Comparison of ENCODE assay signal across 19 cellular contexts in the genomic region with DNA sequence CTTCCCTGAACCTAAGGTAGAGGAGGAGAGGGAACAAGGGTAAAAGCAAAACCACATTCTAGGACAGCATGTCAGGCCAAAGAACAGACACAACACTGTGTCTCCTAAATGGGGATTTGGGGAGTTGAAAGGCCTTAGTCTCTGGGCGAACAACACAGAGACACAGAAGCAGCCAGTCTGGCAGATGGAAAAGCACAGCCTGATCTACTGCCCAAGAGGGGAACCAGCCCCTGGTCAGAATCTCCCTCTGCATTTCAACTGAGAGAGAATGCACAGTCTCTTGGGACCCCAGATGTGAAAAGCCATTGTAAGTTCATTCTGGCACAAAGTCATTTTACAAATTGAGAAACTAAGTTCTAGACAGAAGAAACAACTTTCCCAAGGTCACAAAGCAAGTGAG.
DNase-seq lines count a peak whose midpoint lies in the region; ATAC-seq and TF ChIP-seq lines count a peak whose summit lies in the region.
"Had no signal": no experiment of that assay in that cellular context is flagged by ENCODE, and none has a peak within 500 bp of the region (broad histone marks: within the 10 kb centered on the region; RNA-seq: fewer than 3 reads in every experiment).

No MANE protein-coding gene starts in this region.

- H3K27me3 ChIP-seq in heart right ventricle (no peaks in the 10 kb centered on the region), ascending aorta (no peaks in the 10 kb centered on the region), esophagus squamous epithelium (no peaks in the 10 kb centered on the region)
- H3K27me3 ChIP-seq: BLaER1 had no signal

- H3K4me3 ChIP-seq in heart right ventricle (no peak overlapping the region), ascending aorta (no peak overlapping the region), esophagus squamous epithelium (no peak overlapping the region)
- H3K4me3 ChIP-seq: BLaER1 had no signal

- DNase-seq in Right ventricle myocardium superior (no peak), heart right ventricle (no peak), ascending aorta (ENCODE audit: low spot score in 2 of 2) (no peak), esophagus squamous epithelium (lab: John Stamatoyannopoulos, UW) (no peak), sciatic nerve (ENCODE audit: low spot score) (no peak), iPS-NIHi11 (ENCODE audit: low spot score) (no peak), SHP77 treated with DMSO at 0.1 percent for 48 hours (lab: John Stamatoyannopoulos, UW) (no peak)
- DNase-seq: 8988T; CD4-positive, alpha-beta memory T cell; DMS153; DMS79; GDM1; GOT3; H7; HFFc6 had no signal

- ATAC-seq in Right ventricle myocardium superior (ENCODE audit: poor library complexity) (peak; percentile 77), heart right ventricle (no peak), sciatic nerve (peak; percentile 12), GM21526 (IDR thresholded peaks at IDR 0.05; ENCODE audit: low FRiP score, unreplicated experiment) (no peak)
- ATAC-seq: HCT116 had no signal

- H3K27ac ChIP-seq in heart right ventricle, result no peak overlapping the region
- peak overlapping the region; percentile 63 to 78 for H3K27ac ChIP-seq in ascending aorta
- H3K27ac ChIP-seq in esophagus squamous epithelium, result peak overlapping the region; percentile 61 to 84 (median 73)
- H3K27ac ChIP-seq: BLaER1, HL-60 had no signal

- H3K4me1 ChIP-seq in heart right ventricle, result peaks cover 0 to 21% (median 7%) of the 10 kb centered on the region in 9 donors
- peaks cover 6 to 30% of the 10 kb centered on the region in 2 donors for H3K4me1 ChIP-seq in ascending aorta
- peaks cover 29 to 77% (median 31%) of the 10 kb centered on the region in 3 donors for H3K4me1 ChIP-seq in esophagus squamous epithelium
- H3K4me1 ChIP-seq: BLaER1 had no signal

- TF ChIP-seq CTCF in heart right ventricle (IDR thresholded peaks at IDR 0.05), result no peak
- no peak for TF ChIP-seq CTCF in ascending aorta (IDR thresholded peaks at IDR 0.05)
- no peak for TF ChIP-seq CTCF in esophagus squamous epithelium (IDR thresholded peaks at IDR 0.05)

- H3K9me3 ChIP-seq in heart right ventricle (no peaks in the 10 kb centered on the region), ascending aorta (no peaks in the 10 kb centered on the region), esophagus squamous epithelium (no peaks in the 10 kb centered on the region)
- H3K9me3 ChIP-seq: BLaER1 had no signal

- no peak for TF ChIP-seq POLR2A in esophagus squamous epithelium (IDR thresholded peaks at IDR 0.05)

- 68 to 83% methylated on average over 1 of the region's 1 CpG for WGBS in heart right ventricle, 2 donors
- 80 to 100% methylated on average over 1 of the region's 1 CpG for whole genome bisulfite sequencing in esophagus squamous epithelium, 2 donors

- no peaks in the 10 kb centered on the region for H3K36me3 ChIP-seq in heart right ventricle
- no peaks in the 10 kb centered on the region for H3K36me3 ChIP-seq in ascending aorta
- H3K36me3 ChIP-seq in esophagus squamous epithelium, result no peaks in the 10 kb centered on the region
- H3K36me3 ChIP-seq: BLaER1 had no signal

- intact Hi-C loops in Right ventricle myocardium superior (cut with DNase I), result no loop called here
- intact Hi-C loops in heart right ventricle (cut with DNase I), result no loop called here
- intact Hi-C loops in ascending aorta (cut with DNase I), result no loop called here
- intact Hi-C loops in esophagus squamous epithelium (cut with DNase I), result no loop called here
- intact Hi-C loops in sciatic nerve (cut with DNase I), result no loop called here

Comparison
In these comparisons a context has a peak if more than half of its experiments do, and no peak if none do; other contexts are left out.
1. ATAC-seq: peak in Right ventricle myocardium superior (single experiment) and sciatic nerve (single experiment); none in heart right ventricle (0 of 8) and GM21526 (single experiment).
2. H3K27ac ChIP-seq: peak in ascending aorta (2 of 2) and esophagus squamous epithelium (4 of 4); none in heart right ventricle (0 of 10).